ENCODE assay signal across 14 cellular contexts in the genomic region with DNA sequence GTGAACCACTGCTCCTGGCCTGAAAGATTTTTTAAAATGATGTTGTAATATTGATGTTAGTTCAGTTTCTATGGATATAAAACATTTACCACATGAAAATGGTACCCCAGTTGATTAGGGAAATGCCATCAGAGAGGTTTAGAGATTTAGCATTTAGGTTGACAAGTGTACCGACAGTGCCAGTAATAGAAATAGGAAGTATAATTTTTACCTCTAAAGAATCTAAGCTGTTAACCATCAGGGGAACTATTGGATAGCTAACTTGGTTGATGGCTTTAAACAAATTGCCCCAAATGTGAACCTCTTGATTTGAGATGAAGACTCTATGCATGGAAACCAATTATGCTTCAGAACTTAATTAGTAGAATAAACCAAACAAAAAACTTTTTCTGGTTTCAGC.
"Had no signal": no experiment of that assay in that cellular context is flagged by ENCODE, and none has a peak within 500 bp of the region (broad histone marks: within the 10 kb centered on the region; RNA-seq: fewer than 3 reads in every experiment).

No MANE protein-coding gene starts in this region.

- H3K9me3 ChIP-seq: adrenal gland, heart right ventricle, left lung, thoracic aorta had no signal

- H3K4me3 ChIP-seq: adrenal gland, heart right ventricle, left lung, thoracic aorta had no signal

- H3K4me3 Mint-ChIP-seq: stimulated activated naive CD8-positive, alpha-beta T cell treated with anti-CD3 and anti-CD28 coated beads, Interleukin-15, amount 100 ng/mL, for 72 hours had no signal

- FAIRE-seq: colon, keratinocyte had no signal

- H3K27me3 Mint-ChIP-seq: stimulated activated naive CD8-positive, alpha-beta T cell treated with anti-CD3 and anti-CD28 coated beads, Interleukin-15, amount 100 ng/mL, for 72 hours had no signal

- H3K36me3 ChIP-seq: adrenal gland had no signal

- ATAC-seq: foreskin keratinocyte; heart right ventricle; left lung; stimulated activated naive CD8-positive, alpha-beta T cell treated with anti-CD3 and anti-CD28 coated beads, Interleukin-15, amount 100 ng/mL, for 72 hours had no signal

- H3K27ac Mint-ChIP-seq: activated T-helper 2 cell treated with anti-CD3 and anti-CD28 coated beads, Interferon-gamma antibody, Interleukin-2, Interleukin-4, amounts not matched to agents 10 μg/mL and 5 μg/mL and 100 μg/mL, durations not matched to agents 14 hours and 24 hours and 36 hours; stimulated activated naive CD8-positive, alpha-beta T cell treated with anti-CD3 and anti-CD28 coated beads, Interleukin-15, amount 100 ng/mL, for 72 hours had no signal

- H3K27me3 ChIP-seq: adrenal gland, foreskin keratinocyte, heart right ventricle, left lung had no signal

- H3K9me3 Mint-ChIP-seq: activated T-helper 2 cell treated with anti-CD3 and anti-CD28 coated beads, Interferon-gamma antibody, Interleukin-2, Interleukin-4, amounts not matched to agents 10 μg/mL and 5 μg/mL and 100 μg/mL, durations not matched to agents 14 hours and 24 hours and 36 hours; stimulated activated naive CD8-positive, alpha-beta T cell treated with anti-CD3 and anti-CD28 coated beads, Interleukin-15, amount 100 ng/mL, for 72 hours had no signal

- DNase-seq: activated CD4-positive, alpha-beta T cell treated with anti-CD3 and anti-CD28 coated beads for 48 hours; activated naive CD4-positive, alpha-beta T cell treated with anti-CD3 and anti-CD28 coated beads, Interleukin-2, amount 50 U/mL, for 16 hours; adrenal gland; foreskin keratinocyte; heart right ventricle; left lung; mesendoderm; stimulated activated CD4-positive, alpha-beta T cell treated with anti-CD3 and anti-CD28 coated beads, Interleukin-4, amount 100 ng/mL, for 4 hours; stimulated activated naive CD8-positive, alpha-beta T cell treated with anti-CD3 and anti-CD28 coated beads, Interleukin-15, amount 100 ng/mL, for 72 hours; T1000 had no signal

- H3K27ac ChIP-seq: adrenal gland, foreskin keratinocyte, heart right ventricle, left lung, thoracic aorta had no signal
